In the genomic region with DNA sequence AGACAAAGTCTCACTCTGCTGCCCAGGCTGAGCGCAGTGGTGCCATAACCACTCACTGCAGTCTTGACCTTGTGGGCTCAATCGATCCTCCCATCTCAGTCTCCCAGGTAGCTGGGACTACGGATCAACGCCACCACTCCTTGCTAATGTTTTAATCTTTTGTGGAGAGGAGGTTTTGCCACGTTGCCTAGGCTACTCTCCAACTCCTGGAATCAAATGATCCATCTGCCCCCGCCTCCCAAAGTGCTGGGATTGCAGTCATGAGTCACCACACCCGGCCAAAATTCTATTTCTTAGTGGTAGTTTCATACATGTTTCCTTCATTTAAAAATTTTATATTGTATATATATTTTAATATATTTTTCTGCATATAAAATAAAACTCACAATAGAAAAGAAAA, we compare ENCODE assay signal across 26 cellular contexts.
"Had no signal": no experiment of that assay in that cellular context is flagged by ENCODE, and none has a peak within 500 bp of the region (broad histone marks: within the 10 kb centered on the region; RNA-seq: fewer than 3 reads in every experiment).

No MANE protein-coding gene starts in this region.

- DNase-seq: activated CD4-positive, alpha-beta T cell treated with anti-CD3 and anti-CD28 coated beads, Interleukin-2, amount 10 ng/mL, durations not matched to agents 7 days and 5 days; activated CD4-positive, CD25-positive, alpha-beta regulatory T cell treated with anti-CD3 and anti-CD28 coated beads, Interleukin-2, amount 50 U/mL, for 72 hours; activated CD8-positive, alpha-beta T cell treated with anti-CD3 and anti-CD28 coated beads for 36 hours; activated gamma-delta T cell treated with Interleukin-2 at 50 U/mL for 16 hours; anterior cingulate cortex; colonic mucosa; dorsolateral prefrontal cortex; effector memory CD8-positive, alpha-beta T cell; gastrocnemius medialis; hippocampal formation; left ventricle myocardium superior; ovary; spleen; stimulated activated CD4-positive, alpha-beta T cell treated with anti-CD3 and anti-CD28 coated beads, Interleukin-4, amount 100 ng/mL, for 1 hour; stimulated activated naive CD4-positive, alpha-beta T cell treated with Interleukin-2 at 50 U/mL for 16 hours; upper lobe of left lung; WERI-Rb-1 had no signal

- H3K4me3 ChIP-seq: breast epithelium, colonic mucosa, dorsolateral prefrontal cortex, esophagus muscularis mucosa, gastrocnemius medialis, ovary, prostate gland, spleen, upper lobe of left lung had no signal

- H3K4me1 ChIP-seq: breast epithelium, colonic mucosa, esophagus muscularis mucosa, gastrocnemius medialis, prostate gland, spleen, upper lobe of left lung had no signal

- H3K27me3 ChIP-seq: breast epithelium, colonic mucosa, esophagus muscularis mucosa, gastrocnemius medialis, neutrophil, ovary, spleen, upper lobe of left lung had no signal

- H3K36me3 ChIP-seq: breast epithelium, colonic mucosa, esophagus muscularis mucosa, gastrocnemius medialis, neutrophil, ovary, prostate gland, spleen, upper lobe of left lung, WERI-Rb-1 had no signal

- H3K36me3 Mint-ChIP-seq: activated naive CD4-positive, alpha-beta T cell treated with anti-CD3 and anti-CD28 coated beads, Interleukin-2, amount 50 U/mL, for 24 hours; memory B cell had no signal

- ATAC-seq: activated CD8-positive, alpha-beta T cell treated with anti-CD3 and anti-CD28 coated beads for 36 hours; effector memory CD8-positive, alpha-beta T cell; gastrocnemius medialis; left ventricle myocardium superior had no signal

- H3K4me1 Mint-ChIP-seq: activated CD4-positive, alpha-beta T cell treated with anti-CD3 and anti-CD28 coated beads, Interleukin-2, amount 10 ng/mL, durations not matched to agents 7 days and 5 days; activated naive CD4-positive, alpha-beta T cell treated with anti-CD3 and anti-CD28 coated beads, Interleukin-2, amount 50 U/mL, for 24 hours had no signal

- H3K27ac Mint-ChIP-seq: activated CD4-positive, alpha-beta T cell treated with anti-CD3 and anti-CD28 coated beads, Interleukin-2, amount 10 ng/mL, durations not matched to agents 7 days and 5 days; activated CD8-positive, alpha-beta T cell treated with anti-CD3 and anti-CD28 coated beads for 36 hours; activated naive CD4-positive, alpha-beta T cell treated with anti-CD3 and anti-CD28 coated beads, Interleukin-2, amount 50 U/mL, for 24 hours; activated T-helper 1 cell treated with anti-CD3 and anti-CD28 coated beads, Interleukin-12 subunit alpha, Interleukin-12 subunit beta, Interleukin-2, Interleukin-4 antibody, amounts not matched to agents 30 ng/mL and 10 ng/mL and 1 ng/mL, durations not matched to agents 14 hours and 24 hours and 36 hours; effector memory CD8-positive, alpha-beta T cell; memory B cell; T-helper 2 cell treated with Interferon-gamma antibody and Interleukin-4, amounts not matched to agents 5 μg/mL and 100 μg/mL, for 36 hours had no signal

- H3K27ac ChIP-seq: breast epithelium, colonic mucosa, dorsolateral prefrontal cortex, esophagus muscularis mucosa, gastrocnemius medialis, neutrophil, ovary, prostate gland, spleen, upper lobe of left lung, WERI-Rb-1 had no signal

- H3K27me3 Mint-ChIP-seq: activated CD4-positive, alpha-beta T cell treated with anti-CD3 and anti-CD28 coated beads, Interleukin-2, amount 10 ng/mL, durations not matched to agents 7 days and 5 days; activated CD8-positive, alpha-beta T cell treated with anti-CD3 and anti-CD28 coated beads for 36 hours; activated naive CD4-positive, alpha-beta T cell treated with anti-CD3 and anti-CD28 coated beads, Interleukin-2, amount 50 U/mL, for 24 hours; memory B cell had no signal

- H3K4me3 Mint-ChIP-seq: activated CD4-positive, alpha-beta T cell treated with anti-CD3 and anti-CD28 coated beads, Interleukin-2, amount 10 ng/mL, durations not matched to agents 7 days and 5 days; activated CD8-positive, alpha-beta T cell treated with anti-CD3 and anti-CD28 coated beads for 36 hours; activated naive CD4-positive, alpha-beta T cell treated with anti-CD3 and anti-CD28 coated beads, Interleukin-2, amount 50 U/mL, for 24 hours; activated T-helper 1 cell treated with anti-CD3 and anti-CD28 coated beads, Interleukin-12 subunit alpha, Interleukin-12 subunit beta, Interleukin-2, Interleukin-4 antibody, amounts not matched to agents 30 ng/mL and 10 ng/mL and 1 ng/mL, durations not matched to agents 14 hours and 24 hours and 36 hours; effector memory CD8-positive, alpha-beta T cell; memory B cell; nephron; T-helper 2 cell treated with Interferon-gamma antibody and Interleukin-4, amounts not matched to agents 5 μg/mL and 100 μg/mL, for 36 hours had no signal

- H3K9me3 ChIP-seq: breast epithelium, colonic mucosa, esophagus muscularis mucosa, gastrocnemius medialis, neutrophil, prostate gland, upper lobe of left lung had no signal
